In the genomic region with DNA sequence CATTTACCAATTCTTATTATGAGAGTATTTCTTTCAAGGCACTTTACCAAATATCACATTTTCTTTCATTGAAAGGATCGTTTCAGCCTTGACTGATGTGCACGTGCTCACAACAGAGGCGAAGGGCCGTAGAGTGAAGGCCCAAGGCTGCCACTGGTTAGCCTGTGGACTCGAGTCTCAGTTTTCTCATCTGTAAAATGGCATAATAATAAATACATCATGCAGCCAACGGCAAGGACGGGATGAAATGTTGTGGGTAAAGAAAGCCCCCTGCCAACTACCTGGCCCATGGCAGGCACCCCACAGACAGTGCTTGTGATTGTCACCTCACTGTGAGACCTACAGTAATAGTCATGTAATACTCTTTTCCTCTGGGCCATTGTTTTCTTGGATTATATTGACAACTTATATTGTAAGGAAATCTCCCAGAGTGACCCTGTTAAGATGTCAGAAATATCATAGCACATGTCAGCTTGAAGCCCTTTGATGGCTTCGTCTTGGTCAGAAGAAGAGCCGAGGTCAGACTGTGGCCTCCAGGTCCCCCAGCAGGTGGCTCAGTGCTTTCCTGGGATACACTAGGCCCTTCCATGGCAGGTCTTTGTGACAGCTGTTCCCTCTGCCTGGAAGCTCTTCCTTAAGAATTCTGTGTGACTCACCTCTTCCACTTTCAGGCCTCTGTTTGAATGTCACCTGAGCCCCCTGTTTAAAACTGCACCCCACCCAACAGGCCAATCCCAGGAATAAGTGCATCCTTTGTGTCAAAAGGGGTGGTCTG, we compare ENCODE assay signal across 14 cellular contexts. TPM values are rescaled to one million over a fixed set of nuclear protein-coding genes. Genes with fewer than 3 reads are reported as not detected.
DNase-seq lines count a peak whose midpoint lies in the region; ATAC-seq and TF ChIP-seq lines count a peak whose summit lies in the region.
"Had no signal": no experiment of that assay in that cellular context is flagged by ENCODE, and none has a peak within 500 bp of the region (broad histone marks: within the 10 kb centered on the region; RNA-seq: fewer than 3 reads in every experiment).

No MANE protein-coding gene starts in this region.

- peaks cover 13 to 49% (median 29%) of the 10 kb centered on the region in 9 donors for H3K4me1 ChIP-seq in heart right ventricle
- peaks cover 0 to 36% (median 11%) of the 10 kb centered on the region in 3 donors for H3K4me1 ChIP-seq in gastroesophageal sphincter
- H3K4me1 ChIP-seq in upper lobe of right lung: peaks cover 15% of the 10 kb centered on the region
- H3K4me1 ChIP-seq in ovary (ENCODE audit: insufficient read depth): no peaks in the 10 kb centered on the region
- H3K4me1 ChIP-seq: uterus had no signal

- peaks cover 7% of the 10 kb centered on the region for H3K27me3 Mint-ChIP-seq in activated CD8-positive, alpha-beta T cell treated with anti-CD3 and anti-CD28 coated beads for 36 hours

- H3K27me3 ChIP-seq in heart right ventricle: no peaks in the 10 kb centered on the region
- no peaks in the 10 kb centered on the region for H3K27me3 ChIP-seq in gastroesophageal sphincter
- H3K27me3 ChIP-seq in upper lobe of right lung: no peaks in the 10 kb centered on the region
- H3K27me3 ChIP-seq in ovary: no peaks in the 10 kb centered on the region
- H3K27me3 ChIP-seq: BLaER1, uterus had no signal

- H3K36me3 ChIP-seq in heart right ventricle: no peaks in the 10 kb centered on the region
- no peaks in the 10 kb centered on the region for H3K36me3 ChIP-seq in gastroesophageal sphincter
- H3K36me3 ChIP-seq in upper lobe of right lung: no peaks in the 10 kb centered on the region
- no peaks in the 10 kb centered on the region for H3K36me3 ChIP-seq in ovary
- H3K36me3 ChIP-seq: BLaER1, uterus had no signal

- CTCF ChIA-PET in activated CD8-positive, alpha-beta T cell treated with anti-CD3 and anti-CD28 coated beads for 36 hours (lab: Charles Lee): interaction anchor here (1.3 to 2.3 kb wide), 3 partner anchors 10 to 36 kb away, joined by 4 to 8 read pairs (median 4); partner anchors contain the start of gene FAM50B

- H3K4me3 ChIP-seq in heart right ventricle (no peak overlapping the region), gastroesophageal sphincter (no peak overlapping the region), upper lobe of right lung (no peak overlapping the region), ovary (no peak overlapping the region)
- H3K4me3 ChIP-seq: BLaER1, uterus had no signal

- no peak overlapping the region for H3K27ac Mint-ChIP-seq in activated CD8-positive, alpha-beta T cell treated with anti-CD3 and anti-CD28 coated beads for 36 hours
- H3K27ac Mint-ChIP-seq: T-helper 1 cell treated with Interleukin-12 subunit alpha and Interleukin-12 subunit beta and Interleukin-4 antibody, amounts not matched to agents 30 μg/mL and 1 μg/mL, for 36 hours had no signal

- H3K4me1 Mint-ChIP-seq in activated CD8-positive, alpha-beta T cell treated with anti-CD3 and anti-CD28 coated beads for 36 hours (ENCODE audit: low read depth): no peaks in the 10 kb centered on the region

- TF ChIP-seq CTCF in heart right ventricle (IDR thresholded peaks at IDR 0.05) (peak in 7 of 9 donors; percentile 25 to 47 (median 39)), gastroesophageal sphincter (IDR thresholded peaks at IDR 0.05) (peak; percentile 7 to 47 (median 20)), upper lobe of right lung (IDR thresholded peaks at IDR 0.05) (peak; percentile 10), ovary (IDR thresholded peaks at IDR 0.05) (no peak)
- no peak for TF ChIP-seq CTCF in activated CD8-positive, alpha-beta T cell treated with anti-CD3 and anti-CD28 coated beads for 36 hours (IDR thresholded peaks at IDR 0.05)

- H3K9me3 Mint-ChIP-seq in activated CD8-positive, alpha-beta T cell treated with anti-CD3 and anti-CD28 coated beads for 36 hours: no peaks in the 10 kb centered on the region
- H3K9me3 Mint-ChIP-seq: T-helper 1 cell treated with Interleukin-12 subunit alpha and Interleukin-12 subunit beta and Interleukin-4 antibody, amounts not matched to agents 30 μg/mL and 1 μg/mL, for 36 hours had no signal

- 90 to 94% methylated on average over 9 of the region's 9 CpGs for WGBS in heart right ventricle, 2 donors
- WGBS in gastroesophageal sphincter (ENCODE audit: low coverage in 1 of 2), 2 donors: 91 to 95% methylated on average over 9 of the region's 9 CpGs
- 92 to 94% (median 94%) methylated on average over 9 of the region's 9 CpGs for WGBS in ovary, 3 donors

- TF ChIP-seq POLR2A in gastroesophageal sphincter (IDR thresholded peaks at IDR 0.05): no peak
- no peak for TF ChIP-seq POLR2A in ovary (IDR thresholded peaks at IDR 0.05)

- peak in 1 of 8 donors; percentile 35 for ATAC-seq in heart right ventricle
- ATAC-seq in gastroesophageal sphincter: no peak
- peak; percentile 40 for ATAC-seq in upper lobe of right lung
- no peak for ATAC-seq in activated CD8-positive, alpha-beta T cell treated with anti-CD3 and anti-CD28 coated beads for 36 hours

- no peaks in the 10 kb centered on the region for H3K36me3 Mint-ChIP-seq in activated CD8-positive, alpha-beta T cell treated with anti-CD3 and anti-CD28 coated beads for 36 hours (ENCODE audit: low read depth)

- TF ChIP-seq EP300 in gastroesophageal sphincter (IDR thresholded peaks at IDR 0.05): no peak
- no peak for TF ChIP-seq EP300 in ovary (IDR thresholded peaks at IDR 0.05)

- no peak overlapping the region for H3K4me3 Mint-ChIP-seq in activated CD8-positive, alpha-beta T cell treated with anti-CD3 and anti-CD28 coated beads for 36 hours
- H3K4me3 Mint-ChIP-seq: T-helper 1 cell treated with Interleukin-12 subunit alpha and Interleukin-12 subunit beta and Interleukin-4 antibody, amounts not matched to agents 30 μg/mL and 1 μg/mL, for 36 hours had no signal

- intact Hi-C loops in heart right ventricle (cut with DNase I) (loop anchor here in 8 of 10 donors (2.0 to 10.0 kb wide), 8 partner anchors 47 to 611 kb away; no protein-coding TSS in a partner anchor), cardiac septum (cut with DNase I) (loop anchor here (5.0 to 10.0 kb wide), 2 partner anchors 47 to 601 kb away; no protein-coding TSS in a partner anchor), upper lobe of right lung (cut with DNase I) (no loop called here), ovary (cut with DNase I) (no loop called here)
- intact Hi-C loops in activated CD8-positive, alpha-beta T cell treated with anti-CD3 and anti-CD28 coated beads for 36 hours (cut with micrococcal nuclease): no loop called here

- DNase-seq in heart right ventricle (no peak), cardiac septum (ENCODE audit: low spot score) (no peak), RKO (ENCODE audit: low spot score) (peak; percentile 40), upper lobe of right lung (no peak), caudate nucleus (lab: John Stamatoyannopoulos, UW) (no peak), ovary (no peak)
- DNase-seq in activated CD8-positive, alpha-beta T cell treated with anti-CD3 and anti-CD28 coated beads for 36 hours: no peak
- DNase-seq: activated naive CD4-positive, alpha-beta T cell; Kasumi-1; stimulated activated CD4-positive, alpha-beta T cell treated with anti-CD3 and anti-CD28 coated beads, Interleukin-4, amount 100 ng/mL, for 24 hours; uterus had no signal

- POLR2A ChIA-PET in activated CD8-positive, alpha-beta T cell treated with anti-CD3 and anti-CD28 coated beads for 36 hours (lab: Charles Lee): no interaction called here

- no peaks in the 10 kb centered on the region for H3K9me3 ChIP-seq in heart right ventricle
- H3K9me3 ChIP-seq in gastroesophageal sphincter: no peaks in the 10 kb centered on the region
- H3K9me3 ChIP-seq in upper lobe of right lung: no peaks in the 10 kb centered on the region
- no peaks in the 10 kb centered on the region for H3K9me3 ChIP-seq in ovary
- H3K9me3 ChIP-seq: BLaER1, uterus had no signal

- H3K27ac ChIP-seq in heart right ventricle: no peak overlapping the region
- no peak overlapping the region for H3K27ac ChIP-seq in gastroesophageal sphincter
- no peak overlapping the region for H3K27ac ChIP-seq in upper lobe of right lung
- no peak overlapping the region for H3K27ac ChIP-seq in caudate nucleus (ENCODE audit: low read depth, low read length)
- no peak overlapping the region for H3K27ac ChIP-seq in ovary
- H3K27ac ChIP-seq: BLaER1, uterus had no signal

RNA-seq across cellular contexts. Expression of gene FAM50B, which starts 36.3 kb away (rescaled TPM):
- total RNA-seq in heart right ventricle (10 to 100 TPM; 13.2 to 31.3 (median 22.4) TPM), cardiac septum (18.2 TPM), gastroesophageal sphincter (10 to 100 TPM; 14.7 to 23.7 (median 18.8) TPM), upper lobe of right lung (13.1 TPM), ovary (10 to 100 TPM; 11.5 to 23.0 (median 15.6) TPM)
- polyA plus RNA-seq in heart right ventricle (10 to 100 TPM in 1 of 2 donors, 1 to 10 TPM in 1; 5.9 to 25.3 TPM), ovary (10 to 100 TPM in 1 of 2 donors, 1 to 10 TPM in 1; 8.1 to 19.1 TPM)
- total RNA-seq in activated CD8-positive, alpha-beta T cell treated with anti-CD3 and anti-CD28 coated beads for 36 hours: 1 to 10 TPM; 5.2 to 6.0 TPM

Comparison
In these comparisons a context has a peak if more than half of its experiments do, and no peak if none do; other contexts are left out.
1. CTCF ChIP-seq: peak in heart right ventricle (7 of 9), gastroesophageal sphincter (4 of 4) and upper lobe of right lung (single experiment); none in activated CD8-positive, alpha-beta T cell treated with anti-CD3 and anti-CD28 coated beads for 36 hours (single experiment) and ovary (0 of 3).
2. intact Hi-C loops: an anchor here in heart right ventricle (2.0 to 10.0 kb wide) and cardiac septum (5.0 to 10.0 kb wide); none called in upper lobe of right lung, activated CD8-positive, alpha-beta T cell treated with anti-CD3 and anti-CD28 coated beads for 36 hours and ovary.